In the genomic region with DNA sequence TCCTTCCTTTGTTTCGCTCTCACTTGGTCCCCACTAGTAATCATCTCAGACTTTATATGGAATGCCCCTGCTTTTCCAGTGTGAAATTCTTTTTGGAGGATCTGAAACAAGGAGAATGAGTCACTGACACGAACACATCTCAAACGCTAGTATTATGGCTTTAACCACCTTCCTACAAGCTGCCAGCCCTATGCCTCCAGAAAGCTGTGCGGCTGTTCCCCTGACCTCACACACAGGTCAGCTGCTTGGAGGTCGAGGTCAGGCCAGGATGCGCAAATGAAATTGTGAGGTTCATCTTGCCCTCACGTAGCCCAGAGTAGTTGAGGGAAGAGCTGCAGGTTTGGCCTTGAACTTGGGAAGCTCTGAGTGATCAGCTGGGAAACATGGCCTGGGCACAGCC, we compare ENCODE assay signal across 1 cellular context.
TF ChIP-seq lines count a peak whose summit lies in the region.

No MANE protein-coding gene starts in this region.

TF ChIP-seq in GM12878, 131 proteins besides CTCF, POLR2A, EP300 and RAD21 (continued from another document):
- 0 out of 4 replicates have a peak, but pooled peaks of 1 of the 2 experiments have one; percentile 21 for TF ChIP-seq IKZF2 (IDR thresholded peaks at IDR 0.05)
